ENCODE assay signal across 9 cellular contexts in the genomic region with DNA sequence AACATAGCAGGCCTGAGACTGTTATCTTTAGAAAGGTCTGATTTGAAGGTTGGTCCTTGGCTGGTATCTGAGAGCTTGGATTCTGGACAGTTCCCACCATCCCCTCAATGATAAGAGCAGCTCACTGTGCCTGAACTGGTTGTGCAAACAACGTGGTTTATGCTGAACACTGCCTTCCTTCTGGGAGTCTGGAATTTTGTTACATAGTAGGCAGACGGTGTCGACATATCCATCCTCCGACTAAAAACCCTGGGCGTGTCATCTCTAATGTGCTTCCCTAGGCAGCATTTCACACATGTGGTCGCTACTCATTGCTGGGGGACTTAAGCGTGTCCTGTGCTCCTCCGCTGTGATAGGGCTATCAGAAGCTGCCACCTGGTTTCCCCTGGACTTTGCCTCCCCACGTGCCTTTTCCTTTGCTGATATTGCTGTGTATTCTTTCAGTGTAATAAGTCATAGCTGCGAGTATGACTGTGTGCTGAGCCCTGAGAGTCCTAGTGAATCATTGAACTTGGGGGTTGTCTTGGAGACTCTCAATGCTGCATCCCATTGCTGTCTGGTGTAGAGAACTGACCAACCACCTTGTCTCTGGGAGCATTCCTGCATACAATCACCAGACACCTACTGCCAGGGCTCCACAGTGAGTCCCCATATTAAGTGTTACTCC.
A peak's percentile ranks its signal among the peaks of the same experiment; 100 is the strongest.
DNase-seq lines count a peak whose midpoint lies in the region; ATAC-seq, FAIRE-seq and TF ChIP-seq lines count a peak whose summit lies in the region.
"Had no signal": no experiment of that assay in that cellular context is flagged by ENCODE, and none has a peak within 500 bp of the region (broad histone marks: within the 10 kb centered on the region; RNA-seq: fewer than 3 reads in every experiment).

No MANE protein-coding gene starts in this region.

- H4K8ac ChIP-seq in H1 (ENCODE audit: extremely low read depth, insufficient read depth, low read length) = no peak overlapping the region
- H4K8ac ChIP-seq in neuronal stem cell (ENCODE audit: low read depth, low read length) = no peak overlapping the region

- H3K9ac ChIP-seq in H1 (replicated peaks in 1 of 4; ENCODE audit: extremely low read depth in 1 of 4, low read depth in 3 of 4, low read length in 3 of 4) (no peak overlapping the region), neuronal stem cell (ENCODE audit: low read depth, low read length, poor library complexity) (no peak overlapping the region)

- H2AK5ac ChIP-seq in H1 (ENCODE audit: low read depth, low read length) (no peak overlapping the region), neuronal stem cell (ENCODE audit: low read depth, low read length) (no peak overlapping the region)

- WGBS in H1 (ENCODE audit: extremely low coverage in 1 of 2, insufficient coverage in 1 of 2, insufficient read length in 1 of 2, insufficient replicate concordance in 2 of 2, low coverage in 1 of 2, low lambda C conversion rate in 2 of 2, missing lambda C conversion rate in 1 of 2), 2 experiments = 88% methylated on average over 10 of the region's 10 CpGs; no CpG with 5 or more reads in 1 of the 2 experiments
- WGBS in neuronal stem cell (ENCODE audit: extremely low coverage in 2 of 2, insufficient read length in 2 of 2, insufficient replicate concordance in 1 of 2), 2 donors = no CpG with 5 or more reads among the region's 10 CpGs

- H3K27me3 ChIP-seq in H1 (replicated peaks in 1 of 4; ENCODE audit: control insufficient read depth in 3 of 4, extremely low read depth in 1 of 4, insufficient read depth in 3 of 4, low read length in 3 of 4) = no peaks in the 10 kb centered on the region
- H3K27me3 ChIP-seq in neuronal stem cell (ENCODE audit: control insufficient read depth in 3 of 3, insufficient read depth in 3 of 3, low read depth in 1 of 3, low read length in 3 of 3) = no peaks in the 10 kb centered on the region

- no peak overlapping the region for H3K4ac ChIP-seq in H1 (replicated peaks; ENCODE audit: insufficient read length, low read depth, low read length)
- H3K4ac ChIP-seq in neuronal stem cell (ENCODE audit: low read length) = no peak overlapping the region

- DNase-seq in EH (ENCODE audit: low read depth) = peak; percentile 92
- DNase-seq in M059J (ENCODE audit: low read depth) = peak; percentile 85
- DNase-seq in H1 (ENCODE audit: low read depth in 1 of 2, low spot score in 2 of 2) = no peak
- DNase-seq in neuronal stem cell (ENCODE audit: low spot score) = no peak
- DNase-seq in activated CD8-positive, alpha-beta T cell treated with anti-CD3 and anti-CD28 coated beads for 36 hours = no peak
- DNase-seq in NCI-H128 (lab: John Stamatoyannopoulos, UW; ENCODE audit: unreplicated experiment) = no peak
- no peak for DNase-seq in medulla oblongata (ENCODE audit: extremely low spot score)
- DNase-seq: activated CD8-positive, alpha-beta memory T cell treated with anti-CD3 and anti-CD28 coated beads, Interleukin-2, amount 50 U/mL, for 48 hours had no signal

- TF ChIP-seq EP300 in H1 (IDR thresholded peaks at IDR 0.05; ENCODE audit: borderline replicate concordance in 1 of 2, low read depth in 2 of 2, low read length in 2 of 2) = no peak

- intact Hi-C loops in activated CD8-positive, alpha-beta T cell treated with anti-CD3 and anti-CD28 coated beads for 36 hours (cut with micrococcal nuclease) = no loop called here

- H3K27ac ChIP-seq in H1 (ENCODE audit: low read depth, low read length) (no peak overlapping the region), neuronal stem cell (replicated peaks; ENCODE audit: low read length) (no peak overlapping the region)

- no peaks in the 10 kb centered on the region for H4K20me1 ChIP-seq in H1 (replicated peaks in 1 of 2; ENCODE audit: control insufficient read depth in 1 of 2, insufficient read depth in 2 of 2, low read length in 2 of 2)

- H3K4me2 ChIP-seq in H1 (ENCODE audit: insufficient read depth in 1 of 2, low read depth in 2 of 2, low read length in 2 of 2) (no peak overlapping the region), neuronal stem cell (ENCODE audit: insufficient read depth, low read length, poor library complexity, severe bottlenecking) (no peak overlapping the region)

- ATAC-seq in activated CD8-positive, alpha-beta T cell treated with anti-CD3 and anti-CD28 coated beads for 36 hours = no peak
- ATAC-seq in GM19467 (IDR thresholded peaks at IDR 0.05; ENCODE audit: unreplicated experiment) = no peak

- TF ChIP-seq CTCF in H1 (IDR thresholded peaks at IDR 0.05; ENCODE audit: control extremely low read depth in 1 of 3, insufficient read depth in 1 of 3, low read depth in 1 of 3, low read length in 3 of 3) = no peak
- no peak for TF ChIP-seq CTCF in activated CD8-positive, alpha-beta T cell treated with anti-CD3 and anti-CD28 coated beads for 36 hours (IDR thresholded peaks at IDR 0.05)

- H3K18ac ChIP-seq in H1 (ENCODE audit: extremely low read depth, low read length) (no peak overlapping the region), neuronal stem cell (ENCODE audit: low read length) (no peak overlapping the region)

- H3K4me3 ChIP-seq in H1 (ENCODE audit: extremely low read depth in 1 of 4, insufficient read depth in 2 of 4, low read depth in 3 of 4, low read length in 4 of 4) = no peak overlapping the region
- no peak overlapping the region for H3K4me3 ChIP-seq in neuronal stem cell (ENCODE audit: low read length in 2 of 2)

- H3K36me3 ChIP-seq in H1 (ENCODE audit: control insufficient read depth in 2 of 4, insufficient read depth in 4 of 4, low read length in 3 of 4) (no peaks in the 10 kb centered on the region), neuronal stem cell (replicated peaks in 1 of 2; ENCODE audit: control insufficient read depth in 2 of 2, insufficient read depth in 2 of 2, low read length in 2 of 2) (no peaks in the 10 kb centered on the region)

- H3K23ac ChIP-seq in H1 (ENCODE audit: insufficient read length) (no peak overlapping the region), neuronal stem cell (ENCODE audit: low read depth, low read length, poor library complexity) (peak overlapping the region; percentile 21)

- H3K36me3 Mint-ChIP-seq in activated CD8-positive, alpha-beta T cell treated with anti-CD3 and anti-CD28 coated beads for 36 hours (ENCODE audit: low read depth) = no peaks in the 10 kb centered on the region

- no peaks in the 10 kb centered on the region for H3K9me3 Mint-ChIP-seq in activated CD8-positive, alpha-beta T cell treated with anti-CD3 and anti-CD28 coated beads for 36 hours

- H2BK120ac ChIP-seq in H1 (replicated peaks; ENCODE audit: low read depth, low read length) (no peak overlapping the region), neuronal stem cell (ENCODE audit: low read depth, low read length) (no peak overlapping the region)

- CTCF ChIA-PET in H1 (lab: Charles Lee; ENCODE audit: partially characterized antibody) = interaction anchor here (0.8 to 1.5 kb wide), 3 partner anchors 9 to 59 kb away, joined by 4 to 7 read pairs (median 4); no protein-coding TSS in a partner anchor
- CTCF ChIA-PET in activated CD8-positive, alpha-beta T cell treated with anti-CD3 and anti-CD28 coated beads for 36 hours (lab: Charles Lee) = no interaction called here

- H3K4me3 Mint-ChIP-seq in activated CD8-positive, alpha-beta T cell treated with anti-CD3 and anti-CD28 coated beads for 36 hours = no peak overlapping the region

- H2BK12ac ChIP-seq in H1 (ENCODE audit: low read depth, low read length) = no peak overlapping the region
- H2BK12ac ChIP-seq in neuronal stem cell (ENCODE audit: low read length) = no peak overlapping the region

- TF ChIP-seq RAD21 in H1 (IDR thresholded peaks at IDR 0.05 in 1 of 2, conservative IDR thresholded peaks at IDR 0.05 in 1 of 2; ENCODE audit: low read depth in 2 of 2, low read length in 2 of 2) = no peak

- no peaks in the 10 kb centered on the region for H3K27me3 Mint-ChIP-seq in activated CD8-positive, alpha-beta T cell treated with anti-CD3 and anti-CD28 coated beads for 36 hours

- no peak overlapping the region for H4K91ac ChIP-seq in H1 (replicated peaks; ENCODE audit: insufficient read length, low read length)
- no peak overlapping the region for H4K91ac ChIP-seq in neuronal stem cell (ENCODE audit: low read depth, low read length, poor library complexity)

- no peak overlapping the region for H3K56ac ChIP-seq in H1 (replicated peaks; ENCODE audit: insufficient read length, low read depth, low read length)

- FAIRE-seq in H1 (lab: Jason Lieb, UNC) = no peak

- no peaks in the 10 kb centered on the region for H3K9me3 ChIP-seq in H1 (ENCODE audit: insufficient read depth in 2 of 2, low read depth in 1 of 2, low read length in 1 of 2)
- H3K9me3 ChIP-seq in neuronal stem cell (replicated peaks in 1 of 2; ENCODE audit: control insufficient read depth in 2 of 2, insufficient read depth in 1 of 2, low read depth in 1 of 2, low read length in 2 of 2) = no peaks in the 10 kb centered on the region

- no peak overlapping the region for H3K27ac Mint-ChIP-seq in activated CD8-positive, alpha-beta T cell treated with anti-CD3 and anti-CD28 coated beads for 36 hours

- TF ChIP-seq POLR2A in H1 (IDR thresholded peaks at IDR 0.05; ENCODE audit: control extremely low read depth in 1 of 2, low read depth in 2 of 2, low read length in 2 of 2) = no peak

- POLR2A ChIA-PET in H1 (lab: Charles Lee; ENCODE audit: partially characterized antibody) = no interaction called here
- POLR2A ChIA-PET in activated CD8-positive, alpha-beta T cell treated with anti-CD3 and anti-CD28 coated beads for 36 hours (lab: Charles Lee) = interaction anchor here (1.3 kb wide), 1 partner anchor 11 kb away, joined by 3 read pairs; no protein-coding TSS in a partner anchor

- H3K4me1 ChIP-seq in H1 (replicated peaks in 1 of 4; ENCODE audit: control insufficient read depth in 3 of 4, insufficient read depth in 4 of 4, low read length in 3 of 4) = no peaks in the 10 kb centered on the region; a peak in 2 of 7 replicates
- H3K4me1 ChIP-seq in neuronal stem cell (ENCODE audit: control insufficient read depth in 2 of 2, insufficient read depth in 1 of 2, low read depth in 1 of 2, low read length in 2 of 2) = peaks cover 0 to 2% of the 10 kb centered on the region in 2 donors

- H2BK15ac ChIP-seq in H1 (ENCODE audit: low read length) (no peak overlapping the region), neuronal stem cell (ENCODE audit: low read length) (no peak overlapping the region)

- no peaks in the 10 kb centered on the region for H3K79me2 ChIP-seq in H1 (ENCODE audit: control insufficient read depth in 1 of 2, insufficient read depth in 2 of 2, low read length in 2 of 2)

- no peak overlapping the region for H3K14ac ChIP-seq in H1 (ENCODE audit: insufficient read length)
- H3K14ac ChIP-seq in neuronal stem cell (ENCODE audit: low read length) = no peak overlapping the region

- H3K4me1 Mint-ChIP-seq in activated CD8-positive, alpha-beta T cell treated with anti-CD3 and anti-CD28 coated beads for 36 hours (ENCODE audit: low read depth) = no peaks in the 10 kb centered on the region

- H3K23me2 ChIP-seq in H1 (ENCODE audit: low read depth, low read length) = no peaks in the 10 kb centered on the region

- no peak overlapping the region for H2BK20ac ChIP-seq in H1 (ENCODE audit: low read length)

- H2AFZ ChIP-seq in H1 (ENCODE audit: low read length) (no peak overlapping the region; the same call in 1 of the 2 replicates), neuronal stem cell (ENCODE audit: low read length) (no peak overlapping the region)

- no peak overlapping the region for H4K5ac ChIP-seq in H1 (ENCODE audit: insufficient read length, low read depth, low read length)

- H2BK5ac ChIP-seq in H1 (ENCODE audit: low read depth, low read length) (no peak overlapping the region), neuronal stem cell (ENCODE audit: low read length) (no peak overlapping the region)

- no peaks in the 10 kb centered on the region for H3K79me1 ChIP-seq in H1 (ENCODE audit: low read depth, low read length)
- H3K79me1 ChIP-seq in neuronal stem cell (ENCODE audit: low read depth, low read length) = no peaks in the 10 kb centered on the region

Comparison
In these comparisons a context has a peak if more than half of its experiments do, and no peak if none do; other contexts are left out.
1. DNase-seq: peak in EH (single experiment) and M059J (single experiment); none in H1 (0 of 2), neuronal stem cell (single experiment), activated CD8-positive, alpha-beta T cell treated with anti-CD3 and anti-CD28 coated beads for 36 hours (single experiment), NCI-H128 (single experiment) and medulla oblongata (single experiment).